Comparison of ENCODE assay signal across 1 cellular context in genomic region chr12:41514907-41515306, GRCh38.
TF ChIP-seq lines count a peak whose summit lies in the region.

No MANE protein-coding gene starts in this region.

TF ChIP-seq in HepG2, 621 proteins besides CTCF, POLR2A, EP300 and RAD21 (continued from another document):
- TF ChIP-seq ZNF276 (CRISPR knock-in tag; IDR thresholded peaks at IDR 0.05; ENCODE audit: low read depth) (no peak), ZNF382 (CRISPR knock-in tag; IDR thresholded peaks at IDR 0.05; ENCODE audit: borderline replicate concordance) (no peak), HNF4G (IDR thresholded peaks at IDR 0.05; ENCODE audit: borderline replicate concordance, low read depth, low read length) (no peak), HNF4G (CRISPR knock-in tag; IDR thresholded peaks at IDR 0.05; ENCODE audit: borderline replicate concordance, low read depth) (no peak), POLR2AphosphoS2 (IDR thresholded peaks at IDR 0.05; ENCODE audit: low read depth, low read length) (no peak), MZF1 (CRISPR knock-in tag; IDR thresholded peaks at IDR 0.05; ENCODE audit: borderline replicate concordance) (no peak), ERF (CRISPR knock-in tag; IDR thresholded peaks at IDR 0.05) (no peak), ZNF775 (CRISPR knock-in tag; IDR thresholded peaks at IDR 0.05; ENCODE audit: borderline replicate concordance) (no peak), TEF (CRISPR knock-in tag; IDR thresholded peaks at IDR 0.05) (no peak), YEATS4 (CRISPR knock-in tag; IDR thresholded peaks at IDR 0.05; ENCODE audit: borderline replicate concordance) (no peak), TCF12 (IDR thresholded peaks at IDR 0.05) (no peak), TCF12 (CRISPR knock-in tag; IDR thresholded peaks at IDR 0.05) (no peak)
